ENCODE assay signal across 8 cellular contexts in the genomic region with DNA sequence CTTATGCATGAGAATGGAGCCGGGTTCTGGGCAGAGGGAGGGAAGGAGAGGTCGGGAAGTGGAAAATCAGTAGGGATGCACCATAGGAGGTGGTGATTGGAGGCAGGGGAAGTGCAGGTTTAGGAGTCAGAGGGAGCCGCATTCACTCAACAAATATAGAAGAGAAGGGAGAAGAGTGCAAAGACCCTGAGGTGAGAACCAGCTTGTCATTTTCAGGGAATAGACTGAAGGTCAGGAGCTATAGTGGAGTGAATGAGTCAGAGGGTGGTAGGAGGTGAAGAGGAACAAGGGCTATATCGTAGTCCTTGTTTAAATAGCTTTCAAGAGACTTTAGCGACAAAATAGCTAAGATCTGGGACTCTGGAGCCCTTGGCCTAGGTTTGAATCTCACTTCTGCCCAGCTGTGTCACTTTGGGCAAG. TPM values are rescaled to one million over a fixed set of nuclear protein-coding genes. Genes with fewer than 3 reads are reported as not detected.
DNase-seq lines count a peak whose midpoint lies in the region; ATAC-seq, FAIRE-seq and TF ChIP-seq lines count a peak whose summit lies in the region.

No MANE protein-coding gene starts in this region.

- no peak for TF ChIP-seq CTCF in HepG2 (CRISPR knock-in tag; IDR thresholded peaks at IDR 0.05)
- TF ChIP-seq CTCF in tibial nerve (IDR thresholded peaks at IDR 0.05), result no peak

- H2AFZ ChIP-seq in HepG2 (ENCODE audit: low read length), result no peak overlapping the region

- H3K9me3 ChIP-seq in adipocyte (ENCODE audit: control insufficient read depth, low read length) (no peaks in the 10 kb centered on the region), HepG2 (ENCODE audit: low read length) (no peaks in the 10 kb centered on the region), tibial nerve (no peaks in the 10 kb centered on the region)

- no peaks in the 10 kb centered on the region for H3K9me3 Mint-ChIP-seq in activated CD8-positive, alpha-beta memory T cell treated with anti-CD3 and anti-CD28 coated beads, Interleukin-2, amount 10 ng/mL, durations not matched to agents 7 days and 5 days (ENCODE audit: low read depth)

- WGBS in HepG2 (ENCODE audit: low lambda C conversion rate), result 3% methylated on average over 5 of the region's 5 CpGs
- 8 to 12% methylated on average over 5 of the region's 5 CpGs for WGBS in tibial nerve, 2 donors

- no peaks in the 10 kb centered on the region for H4K20me1 ChIP-seq in HepG2 (ENCODE audit: insufficient read depth, low read length)

- H3K27me3 ChIP-seq in adipocyte (replicated peaks; ENCODE audit: control insufficient read depth, insufficient read depth, low read length) (no peaks in the 10 kb centered on the region), HepG2 (ENCODE audit: control insufficient read depth in 1 of 2, insufficient read depth in 2 of 2, low read length in 2 of 2) (no peaks in the 10 kb centered on the region; a peak in 1 of 5 replicates), tibial nerve (no peaks in the 10 kb centered on the region)

- FAIRE-seq in HepG2 (lab: Jason Lieb, UNC), result no peak

- peaks cover 11% of the 10 kb centered on the region for H3K4me1 ChIP-seq in adipocyte (ENCODE audit: control insufficient read depth, insufficient read depth, low read length)
- H3K4me1 ChIP-seq in HepG2 (ENCODE audit: insufficient read depth, low read length), result peaks cover 31% of the 10 kb centered on the region
- H3K4me1 ChIP-seq in tibial nerve, result peaks cover 0 to 37% (median 18%) of the 10 kb centered on the region in 4 donors

- H3K36me3 ChIP-seq in adipocyte (ENCODE audit: control insufficient read depth, insufficient read depth, low read length, severe bottlenecking), result peaks cover under 1% of the 10 kb centered on the region
- H3K36me3 ChIP-seq in HepG2 (replicated peaks in 1 of 2; ENCODE audit: control insufficient read depth in 1 of 2, insufficient read depth in 2 of 2, low read length in 2 of 2), result no peaks in the 10 kb centered on the region
- H3K36me3 ChIP-seq in tibial nerve, result peaks cover 0 to 23% (median 0%) of the 10 kb centered on the region in 3 donors

- peaks cover 14% of the 10 kb centered on the region for H3K36me3 Mint-ChIP-seq in activated CD8-positive, alpha-beta memory T cell treated with anti-CD3 and anti-CD28 coated beads, Interleukin-2, amount 10 ng/mL, durations not matched to agents 7 days and 5 days

- TF ChIP-seq POLR2A in HepG2 (IDR thresholded peaks at IDR 0.05; ENCODE audit: insufficient read depth in 1 of 2, low read depth in 2 of 2, low read length in 2 of 2) (no peak), tibial nerve (IDR thresholded peaks at IDR 0.05) (no peak)

- peaks cover 33% of the 10 kb centered on the region for H3K4me1 Mint-ChIP-seq in activated CD8-positive, alpha-beta memory T cell treated with anti-CD3 and anti-CD28 coated beads, Interleukin-2, amount 10 ng/mL, durations not matched to agents 7 days and 5 days

- peak overlapping the region; percentile 88 for H3K4me2 ChIP-seq in HepG2 (ENCODE audit: low read depth, low read length)

- no peak for DNase-seq in activated CD8-positive, alpha-beta memory T cell treated with anti-CD3 and anti-CD28 coated beads, Interleukin-2, amount 10 ng/mL, durations not matched to agents 7 days and 5 days
- DNase-seq in activated CD8-positive, alpha-beta memory T cell treated with anti-CD3 and anti-CD28 coated beads for 24 hours, result no peak
- DNase-seq in adipocyte (ENCODE audit: low read depth), result peak; percentile 51
- peak; percentile 51 for DNase-seq in HepG2 (ENCODE audit: low spot score)
- no peak for DNase-seq in tibial nerve (ENCODE audit: low spot score in 2 of 2)
- no peak for DNase-seq in GOT3 (lab: John Stamatoyannopoulos, UW)
- DNase-seq in stimulated activated CD4-positive, alpha-beta T cell treated with anti-CD3 and anti-CD28 coated beads, Interleukin-2, amount 100 ng/mL, for 24 hours, result no peak

- in situ Hi-C loops in HepG2 (cut with HindIII; ENCODE audit: extremely low pct_ligation_motif_present, low pct_unique_long_range_greater_than_20kb), result no loop called here

- peak overlapping the region; percentile 99 for H3K27ac Mint-ChIP-seq in activated CD8-positive, alpha-beta memory T cell treated with anti-CD3 and anti-CD28 coated beads, Interleukin-2, amount 10 ng/mL, durations not matched to agents 7 days and 5 days

- TF ChIP-seq RAD21 in HepG2 (CRISPR knock-in tag; IDR thresholded peaks at IDR 0.05), result no peak

- intact Hi-C loops in HepG2 (cut with micrococcal nuclease; ENCODE audit: unreplicated experiment), result loop anchor here (1.0 kb wide), 1 partner anchor 19 kb away; no protein-coding TSS in a partner anchor

- no peaks in the 10 kb centered on the region for H3K79me2 ChIP-seq in HepG2 (ENCODE audit: insufficient read depth, low read length)

- CTCF ChIA-PET in activated CD8-positive, alpha-beta memory T cell treated with anti-CD3 and anti-CD28 coated beads, Interleukin-2, amount 10 ng/mL, durations not matched to agents 7 days and 5 days (lab: Charles Lee), result interaction anchor here (1.2 to 4.6 kb wide), 14 partner anchors 13 to 144 kb away, joined by 3 to 47 read pairs (median 6); a partner anchor contains a TSS
- CTCF ChIA-PET in HepG2 (lab: Yijun Ruan, JAX; ENCODE audit: low intra/inter-chr PET ratio, low total read pairs), result no interaction called here

- no peak for ATAC-seq in activated CD8-positive, alpha-beta memory T cell treated with anti-CD3 and anti-CD28 coated beads, Interleukin-2, amount 10 ng/mL, durations not matched to agents 7 days and 5 days
- ATAC-seq in HepG2 (no peak), GM19397 (IDR thresholded peaks at IDR 0.05; ENCODE audit: unreplicated experiment) (no peak)

- H3K4me3 ChIP-seq in adipocyte (ENCODE audit: low read length) (peak overlapping the region; percentile 85), HepG2 (replicated peaks in 1 of 3; ENCODE audit: insufficient read depth in 1 of 3, low read depth in 2 of 3, low read length in 3 of 3) (peak overlapping the region; percentile 70 to 88 (median 81)), tibial nerve (peak overlapping the region; percentile 51 to 95 (median 78))

- TSS peak; percentile 68 for BruUV-seq in HepG2 (replicated peaks; lab: Mats Ljungman, UMichigan)

- POLR2A ChIA-PET in HepG2 (lab: Yijun Ruan, JAX), result interaction anchor here (0.8 to 4.1 kb wide), 19 partner anchors 8 to 335 kb away, joined by 3 to 90 read pairs (median 7); a partner anchor contains a TSS

- H3K27ac ChIP-seq in HepG2 (ENCODE audit: extremely low read length, insufficient read depth, low read length) (peak overlapping the region; percentile 97), tibial nerve (peak overlapping the region in 3 of 4 donors; percentile 83 to 97 (median 91))

- H3K9ac ChIP-seq in adipocyte (ENCODE audit: low read length), result peak overlapping the region; percentile 89
- peak overlapping the region; percentile 62 for H3K9ac ChIP-seq in HepG2 (ENCODE audit: insufficient read depth, low read depth, low read length)

- H3K4me3 Mint-ChIP-seq in activated CD8-positive, alpha-beta memory T cell treated with anti-CD3 and anti-CD28 coated beads, Interleukin-2, amount 10 ng/mL, durations not matched to agents 7 days and 5 days, result peak overlapping the region; percentile 87

- TF ChIP-seq EP300 in HepG2 (IDR thresholded peaks at IDR 0.05; ENCODE audit: low read depth in 2 of 2, low read length in 2 of 2) (no peak), HepG2 (CRISPR knock-in tag; IDR thresholded peaks at IDR 0.05; ENCODE audit: borderline replicate concordance) (no peak), tibial nerve (IDR thresholded peaks at IDR 0.05) (no peak)

- no peaks in the 10 kb centered on the region for H3K27me3 Mint-ChIP-seq in activated CD8-positive, alpha-beta memory T cell treated with anti-CD3 and anti-CD28 coated beads, Interleukin-2, amount 10 ng/mL, durations not matched to agents 7 days and 5 days

RNA-seq across cellular contexts. Expression of a gene that starts 0.8 kb away (rescaled TPM):
- total RNA-seq in activated CD8-positive, alpha-beta memory T cell treated with anti-CD3 and anti-CD28 coated beads, Interleukin-2, amount 10 ng/mL, durations not matched to agents 7 days and 5 days, result 10 to 100 TPM; 36.2 to 56.7 TPM
- total RNA-seq in HepG2 (2016; rRNA removed; fragmentation: Illumina TruSeq; extraction: Trizol) (2.2 and 3.3 TPM in 2 replicates), tibial nerve (10 to 100 TPM; 38.3 to 66.6 (median 52.0) TPM)
- total RNA-seq in HepG2 (2016; cell fraction: cytosol; rRNA removed; fragmentation: Illumina TruSeq; extraction: Trizol; ENCODE audit: low read depth), result 1.3 and 2.3 TPM in 2 replicates
- total RNA-seq in HepG2 (2016; cell fraction: insoluble cytoplasmic fraction; rRNA removed; fragmentation: Illumina TruSeq; extraction: Trizol), result 2.1 and 3.5 TPM in 2 replicates
- total RNA-seq in HepG2 (2016; cell fraction: membrane; rRNA removed; fragmentation: Illumina TruSeq; extraction: Trizol), result 2.2 and 2.4 TPM in 2 replicates
- 3.3 and 4.5 TPM in 2 replicates for total RNA-seq in HepG2 (2016; cell fraction: nucleus; rRNA removed; fragmentation: Illumina TruSeq; extraction: Trizol)
- polyA plus RNA-seq in HepG2 (2011; rRNA removed), result 5.4 and 6.1 TPM in 2 replicates
- 8.5 and 11.8 TPM in 2 replicates for polyA plus RNA-seq in HepG2 (2011; cell fraction: cytosol; rRNA removed)
- 11.9 and 12.0 TPM in 2 replicates for polyA plus RNA-seq in HepG2 (2011; cell fraction: nucleus; rRNA removed)
- polyA plus RNA-seq in HepG2 (2012), result 4.2 and 5.6 TPM in 2 replicates
- 3.1 and 4.5 TPM in 2 replicates for polyA plus RNA-seq in HepG2 (2016; cell fraction: cytosol; fragmentation: Illumina TruSeq; extraction: Trizol; ENCODE audit: low read depth)
- 3.4 and 4.4 TPM in 2 replicates for polyA plus RNA-seq in HepG2 (2016; cell fraction: insoluble cytoplasmic fraction; fragmentation: Illumina TruSeq; extraction: Trizol; ENCODE audit: low read depth)
- polyA plus RNA-seq in HepG2 (2016; cell fraction: membrane; fragmentation: Illumina TruSeq; extraction: Trizol; ENCODE audit: low read depth), result 3.8 and 3.9 TPM in 2 replicates
- polyA plus RNA-seq in HepG2 (2016; cell fraction: nucleus; fragmentation: Illumina TruSeq; extraction: Trizol; ENCODE audit: insufficient read depth, low read depth), result 13.8 and 16.0 TPM in 2 replicates
- polyA minus RNA-seq in HepG2 (2011; rRNA and poly(A)+ RNA removed; ENCODE audit: low replicate concordance), result 2.7 and 3.9 TPM in 2 replicates
- 1.9 and 3.3 TPM in 2 replicates for polyA minus RNA-seq in HepG2 (2011; cell fraction: cytosol; rRNA and poly(A)+ RNA removed)
- polyA minus RNA-seq in HepG2 (2011; cell fraction: nucleus; rRNA and poly(A)+ RNA removed), result 1.9 and 2.2 TPM in 2 replicates

RNA-seq across cellular contexts. Expression of a gene that starts 3.6 kb away (rescaled TPM):
- total RNA-seq in activated CD8-positive, alpha-beta memory T cell treated with anti-CD3 and anti-CD28 coated beads, Interleukin-2, amount 10 ng/mL, durations not matched to agents 7 days and 5 days, result not detected
- total RNA-seq in HepG2 (2016; rRNA removed; fragmentation: Illumina TruSeq; extraction: Trizol), result not detected in 2 replicates
- not detected in 2 replicates for total RNA-seq in HepG2 (2016; cell fraction: cytosol; rRNA removed; fragmentation: Illumina TruSeq; extraction: Trizol; ENCODE audit: low read depth)
- not detected in 2 replicates for total RNA-seq in HepG2 (2016; cell fraction: insoluble cytoplasmic fraction; rRNA removed; fragmentation: Illumina TruSeq; extraction: Trizol)
- not detected in 2 replicates for total RNA-seq in HepG2 (2016; cell fraction: membrane; rRNA removed; fragmentation: Illumina TruSeq; extraction: Trizol)
- total RNA-seq in HepG2 (2016; cell fraction: nucleus; rRNA removed; fragmentation: Illumina TruSeq; extraction: Trizol), result not detected in 2 replicates
- polyA plus RNA-seq in HepG2 (2011; rRNA removed), result 0.61 and 2.5 TPM in 2 replicates
- 0.25 TPM in 1 of 2 replicates, not detected in the other for polyA plus RNA-seq in HepG2 (2011; cell fraction: cytosol; rRNA removed)
- 1.1 and 5.8 TPM in 2 replicates for polyA plus RNA-seq in HepG2 (2011; cell fraction: nucleus; rRNA removed)
- 1.5 and 1.6 TPM in 2 replicates for polyA plus RNA-seq in HepG2 (2012)
- polyA plus RNA-seq in HepG2 (2016; cell fraction: cytosol; fragmentation: Illumina TruSeq; extraction: Trizol; ENCODE audit: low read depth), result not detected in 2 replicates
- not detected in 2 replicates for polyA plus RNA-seq in HepG2 (2016; cell fraction: insoluble cytoplasmic fraction; fragmentation: Illumina TruSeq; extraction: Trizol; ENCODE audit: low read depth)
- polyA plus RNA-seq in HepG2 (2016; cell fraction: membrane; fragmentation: Illumina TruSeq; extraction: Trizol; ENCODE audit: low read depth), result not detected in 2 replicates
- polyA plus RNA-seq in HepG2 (2016; cell fraction: nucleus; fragmentation: Illumina TruSeq; extraction: Trizol; ENCODE audit: insufficient read depth, low read depth), result not detected in 2 replicates
- polyA minus RNA-seq in HepG2 (2011; rRNA and poly(A)+ RNA removed; ENCODE audit: low replicate concordance), result 1.6 TPM in 1 of 2 replicates, not detected in the other
- polyA minus RNA-seq in HepG2 (2011; cell fraction: cytosol; rRNA and poly(A)+ RNA removed), result not detected in 2 replicates
- polyA minus RNA-seq in HepG2 (2011; cell fraction: nucleus; rRNA and poly(A)+ RNA removed), result 1.7 and 4.5 TPM in 2 replicates
- 100 to 1,000 TPM; 127 to 322 (median 209) TPM for total RNA-seq in tibial nerve

RNA-seq across cellular contexts. Expression of a gene that starts 20.1 kb away (rescaled TPM):
- total RNA-seq in activated CD8-positive, alpha-beta memory T cell treated with anti-CD3 and anti-CD28 coated beads, Interleukin-2, amount 10 ng/mL, durations not matched to agents 7 days and 5 days, result 100 to 1,000 TPM; 101 to 105 TPM
- total RNA-seq in HepG2 (2016; rRNA removed; fragmentation: Illumina TruSeq; extraction: Trizol), result 32.4 and 40.8 TPM in 2 replicates
- 19.0 and 19.4 TPM in 2 replicates for total RNA-seq in HepG2 (2016; cell fraction: cytosol; rRNA removed; fragmentation: Illumina TruSeq; extraction: Trizol; ENCODE audit: low read depth)
- 37.6 and 41.3 TPM in 2 replicates for total RNA-seq in HepG2 (2016; cell fraction: insoluble cytoplasmic fraction; rRNA removed; fragmentation: Illumina TruSeq; extraction: Trizol)
- total RNA-seq in HepG2 (2016; cell fraction: membrane; rRNA removed; fragmentation: Illumina TruSeq; extraction: Trizol), result 39.4 and 40.9 TPM in 2 replicates
- total RNA-seq in HepG2 (2016; cell fraction: nucleus; rRNA removed; fragmentation: Illumina TruSeq; extraction: Trizol), result 27.3 and 29.2 TPM in 2 replicates
- polyA plus RNA-seq in HepG2 (2011; rRNA removed), result 16.5 and 25.4 TPM in 2 replicates
- 16.4 and 23.8 TPM in 2 replicates for polyA plus RNA-seq in HepG2 (2011; cell fraction: cytosol; rRNA removed)
- 38.7 and 44.6 TPM in 2 replicates for polyA plus RNA-seq in HepG2 (2011; cell fraction: nucleus; rRNA removed)
- polyA plus RNA-seq in HepG2 (2012), result 14.0 and 22.0 TPM in 2 replicates
- 13.6 and 14.2 TPM in 2 replicates for polyA plus RNA-seq in HepG2 (2016; cell fraction: cytosol; fragmentation: Illumina TruSeq; extraction: Trizol; ENCODE audit: low read depth)
- 31.3 and 33.0 TPM in 2 replicates for polyA plus RNA-seq in HepG2 (2016; cell fraction: insoluble cytoplasmic fraction; fragmentation: Illumina TruSeq; extraction: Trizol; ENCODE audit: low read depth)
- polyA plus RNA-seq in HepG2 (2016; cell fraction: membrane; fragmentation: Illumina TruSeq; extraction: Trizol; ENCODE audit: low read depth), result 24.9 and 27.6 TPM in 2 replicates
- polyA plus RNA-seq in HepG2 (2016; cell fraction: nucleus; fragmentation: Illumina TruSeq; extraction: Trizol; ENCODE audit: insufficient read depth, low read depth), result 40.6 and 43.6 TPM in 2 replicates
- polyA minus RNA-seq in HepG2 (2011; rRNA and poly(A)+ RNA removed; ENCODE audit: low replicate concordance), result 38.0 and 66.8 TPM in 2 replicates
- 9.9 and 12.8 TPM in 2 replicates for polyA minus RNA-seq in HepG2 (2011; cell fraction: cytosol; rRNA and poly(A)+ RNA removed)
- 16.5 and 19.2 TPM in 2 replicates for polyA minus RNA-seq in HepG2 (2011; cell fraction: nucleus; rRNA and poly(A)+ RNA removed)
- 100 to 1,000 TPM in 3 of 4 donors, 10 to 100 TPM in 1; 93.5 to 134 (median 120) TPM for total RNA-seq in tibial nerve

RNA-seq across cellular contexts. Expression of a gene that starts 27.9 kb away (rescaled TPM):
- total RNA-seq in activated CD8-positive, alpha-beta memory T cell treated with anti-CD3 and anti-CD28 coated beads, Interleukin-2, amount 10 ng/mL, durations not matched to agents 7 days and 5 days, result 100 to 1,000 TPM; 176 to 193 TPM
- total RNA-seq in HepG2 (2016; rRNA removed; fragmentation: Illumina TruSeq; extraction: Trizol) (55.6 and 59.6 TPM in 2 replicates), tibial nerve (10 to 100 TPM; 52.8 to 92.7 (median 70.9) TPM)
- total RNA-seq in HepG2 (2016; cell fraction: cytosol; rRNA removed; fragmentation: Illumina TruSeq; extraction: Trizol; ENCODE audit: low read depth), result 30.9 and 37.5 TPM in 2 replicates
- total RNA-seq in HepG2 (2016; cell fraction: insoluble cytoplasmic fraction; rRNA removed; fragmentation: Illumina TruSeq; extraction: Trizol), result 43.3 and 60.9 TPM in 2 replicates
- 30.2 and 35.2 TPM in 2 replicates for total RNA-seq in HepG2 (2016; cell fraction: membrane; rRNA removed; fragmentation: Illumina TruSeq; extraction: Trizol)
- total RNA-seq in HepG2 (2016; cell fraction: nucleus; rRNA removed; fragmentation: Illumina TruSeq; extraction: Trizol), result 40.9 and 42.9 TPM in 2 replicates
- polyA plus RNA-seq in HepG2 (2011; rRNA removed), result 111 and 162 TPM in 2 replicates
- polyA plus RNA-seq in HepG2 (2011; cell fraction: cytosol; rRNA removed), result 36.8 and 67.8 TPM in 2 replicates
- polyA plus RNA-seq in HepG2 (2011; cell fraction: nucleus; rRNA removed), result 112 and 136 TPM in 2 replicates
- polyA plus RNA-seq in HepG2 (2012), result 55.3 and 58.7 TPM in 2 replicates
- 31.4 and 37.9 TPM in 2 replicates for polyA plus RNA-seq in HepG2 (2016; cell fraction: cytosol; fragmentation: Illumina TruSeq; extraction: Trizol; ENCODE audit: low read depth)
- 87.1 and 104 TPM in 2 replicates for polyA plus RNA-seq in HepG2 (2016; cell fraction: insoluble cytoplasmic fraction; fragmentation: Illumina TruSeq; extraction: Trizol; ENCODE audit: low read depth)
- polyA plus RNA-seq in HepG2 (2016; cell fraction: membrane; fragmentation: Illumina TruSeq; extraction: Trizol; ENCODE audit: low read depth), result 41.6 and 53.2 TPM in 2 replicates
- polyA plus RNA-seq in HepG2 (2016; cell fraction: nucleus; fragmentation: Illumina TruSeq; extraction: Trizol; ENCODE audit: insufficient read depth, low read depth), result 106 and 112 TPM in 2 replicates
- polyA minus RNA-seq in HepG2 (2011; rRNA and poly(A)+ RNA removed; ENCODE audit: low replicate concordance), result 182 and 255 TPM in 2 replicates
- polyA minus RNA-seq in HepG2 (2011; cell fraction: cytosol; rRNA and poly(A)+ RNA removed), result 80.0 and 106 TPM in 2 replicates
- 49.1 and 73.4 TPM in 2 replicates for polyA minus RNA-seq in HepG2 (2011; cell fraction: nucleus; rRNA and poly(A)+ RNA removed)

RNA-seq across cellular contexts. Expression of a gene that starts 28.6 kb away (rescaled TPM):
- total RNA-seq in activated CD8-positive, alpha-beta memory T cell treated with anti-CD3 and anti-CD28 coated beads, Interleukin-2, amount 10 ng/mL, durations not matched to agents 7 days and 5 days, result 10 to 100 TPM; 13.7 to 18.2 TPM
- 2.2 and 3.9 TPM in 2 replicates for total RNA-seq in HepG2 (2016; rRNA removed; fragmentation: Illumina TruSeq; extraction: Trizol)
- 2.1 and 5.1 TPM in 2 replicates for total RNA-seq in HepG2 (2016; cell fraction: cytosol; rRNA removed; fragmentation: Illumina TruSeq; extraction: Trizol; ENCODE audit: low read depth)
- total RNA-seq in HepG2 (2016; cell fraction: insoluble cytoplasmic fraction; rRNA removed; fragmentation: Illumina TruSeq; extraction: Trizol), result 2.2 and 3.3 TPM in 2 replicates
- total RNA-seq in HepG2 (2016; cell fraction: membrane; rRNA removed; fragmentation: Illumina TruSeq; extraction: Trizol), result 4.4 and 4.8 TPM in 2 replicates
- total RNA-seq in HepG2 (2016; cell fraction: nucleus; rRNA removed; fragmentation: Illumina TruSeq; extraction: Trizol), result 3.9 and 4.4 TPM in 2 replicates
- 7.9 and 11.3 TPM in 2 replicates for polyA plus RNA-seq in HepG2 (2011; rRNA removed)
- 4.7 and 5.7 TPM in 2 replicates for polyA plus RNA-seq in HepG2 (2011; cell fraction: cytosol; rRNA removed)
- 30.8 and 31.7 TPM in 2 replicates for polyA plus RNA-seq in HepG2 (2011; cell fraction: nucleus; rRNA removed)
- polyA plus RNA-seq in HepG2 (2012), result 13.1 and 16.5 TPM in 2 replicates
- 4.5 and 4.7 TPM in 2 replicates for polyA plus RNA-seq in HepG2 (2016; cell fraction: cytosol; fragmentation: Illumina TruSeq; extraction: Trizol; ENCODE audit: low read depth)
- polyA plus RNA-seq in HepG2 (2016; cell fraction: insoluble cytoplasmic fraction; fragmentation: Illumina TruSeq; extraction: Trizol; ENCODE audit: low read depth), result 10.5 and 13.7 TPM in 2 replicates
- 12.4 and 14.6 TPM in 2 replicates for polyA plus RNA-seq in HepG2 (2016; cell fraction: membrane; fragmentation: Illumina TruSeq; extraction: Trizol; ENCODE audit: low read depth)
- 46.1 and 49.5 TPM in 2 replicates for polyA plus RNA-seq in HepG2 (2016; cell fraction: nucleus; fragmentation: Illumina TruSeq; extraction: Trizol; ENCODE audit: insufficient read depth, low read depth)
- polyA minus RNA-seq in HepG2 (2011; rRNA and poly(A)+ RNA removed; ENCODE audit: low replicate concordance), result 11.2 and 11.8 TPM in 2 replicates
- polyA minus RNA-seq in HepG2 (2011; cell fraction: cytosol; rRNA and poly(A)+ RNA removed), result 8.1 and 9.0 TPM in 2 replicates
- 5.2 and 5.3 TPM in 2 replicates for polyA minus RNA-seq in HepG2 (2011; cell fraction: nucleus; rRNA and poly(A)+ RNA removed)
- total RNA-seq in tibial nerve, result 1 to 10 TPM; 2.5 to 7.1 (median 4.3) TPM

Comparison
In these comparisons a context has a peak if more than half of its experiments do, and no peak if none do; other contexts are left out.
1. DNase-seq: peak in adipocyte (single experiment) and HepG2 (single experiment); none in activated CD8-positive, alpha-beta memory T cell treated with anti-CD3 and anti-CD28 coated beads, Interleukin-2, amount 10 ng/mL, durations not matched to agents 7 days and 5 days (single experiment), activated CD8-positive, alpha-beta memory T cell treated with anti-CD3 and anti-CD28 coated beads for 24 hours (single experiment), tibial nerve (0 of 2), GOT3 (single experiment) and stimulated activated CD4-positive, alpha-beta T cell treated with anti-CD3 and anti-CD28 coated beads, Interleukin-2, amount 100 ng/mL, for 24 hours (0 of 2).
2. RNA of a gene that starts 0.8 kb away (total RNA-seq): 36.2 to 56.7 TPM in activated CD8-positive, alpha-beta memory T cell treated with anti-CD3 and anti-CD28 coated beads, Interleukin-2, amount 10 ng/mL, durations not matched to agents 7 days and 5 days and 38.3 to 66.6 TPM in tibial nerve; 1.3 to 4.5 TPM in HepG2; every median in the first group is over 4 times any median in the second.
3. RNA of a gene that starts 3.6 kb away (total RNA-seq): 127 to 322 TPM in tibial nerve; not detected in activated CD8-positive, alpha-beta memory T cell treated with anti-CD3 and anti-CD28 coated beads, Interleukin-2, amount 10 ng/mL, durations not matched to agents 7 days and 5 days and not detected in HepG2; every median in the first group is over 10 times any median in the second.
4. Peak in every context shown above with its lines, with median percentiles within 50 percentile points of each other: H3K4me3 ChIP-seq.